Comparison of ENCODE assay signal across 8 cellular contexts in genomic region chr13:30743319-30744055, GRCh38. TPM values are rescaled to one million over a fixed set of nuclear protein-coding genes. Genes with fewer than 3 reads are reported as not detected.
DNase-seq lines count a peak whose midpoint lies in the region; ATAC-seq and TF ChIP-seq lines count a peak whose summit lies in the region.

No MANE protein-coding gene starts in this region.

- H3K4me1 ChIP-seq in ascending aorta (peaks cover 0 to 21% of the 10 kb centered on the region in 2 donors), left lung (peaks cover 30 to 96% of the 10 kb centered on the region in 2 donors), uterus (no peaks in the 10 kb centered on the region)

- intact Hi-C loops in ascending aorta (cut with DNase I) (loop anchor here (2.0 to 5.0 kb wide), 3 partner anchors 59 to 124 kb away; no protein-coding TSS in a partner anchor), left lung (cut with DNase I) (no loop called here), uterus (cut with DNase I; ENCODE audit: low total_unique reads) (no loop called here)

- H3K27ac ChIP-seq in ascending aorta (peak overlapping the region; percentile 65 to 72), left lung (peak overlapping the region; percentile 41 to 83), uterus (peak overlapping the region; percentile 70 to 75)

- no peak for TF ChIP-seq CTCF in ascending aorta (IDR thresholded peaks at IDR 0.05)
- no peak for TF ChIP-seq CTCF in left lung (IDR thresholded peaks at IDR 0.05)
- TF ChIP-seq CTCF in uterus (IDR thresholded peaks at IDR 0.05): no peak

- no peaks in the 10 kb centered on the region for H3K36me3 ChIP-seq in ascending aorta
- H3K36me3 ChIP-seq in left lung: peaks cover 0 to 15% of the 10 kb centered on the region in 2 donors
- no peaks in the 10 kb centered on the region for H3K36me3 ChIP-seq in uterus

- ATAC-seq in left lung (peak; percentile 74), HG03175 (IDR thresholded peaks at IDR 0.05; ENCODE audit: unreplicated experiment) (no peak)

- no peak for TF ChIP-seq POLR2A in uterus (IDR thresholded peaks at IDR 0.05)

- DNase-seq in 8988T (peak; percentile 34), HS-5 (ENCODE audit: low read depth) (peak; percentile 84), ascending aorta (ENCODE audit: low spot score in 2 of 2) (peak in 1 of 2 donors; percentile 83), left lung (no peak), uterus (peak; percentile 37 to 81), NCI-H1105 treated with DMSO at 0.1 percent for 48 hours (lab: John Stamatoyannopoulos, UW) (no peak), activated gamma-delta T cell treated with Interleukin-2 at 50 U/mL for 16 hours (no peak)

- no peaks in the 10 kb centered on the region for H3K27me3 ChIP-seq in ascending aorta
- H3K27me3 ChIP-seq in left lung: no peaks in the 10 kb centered on the region
- H3K27me3 ChIP-seq in uterus: no peaks in the 10 kb centered on the region

- H3K9me3 ChIP-seq in ascending aorta (no peaks in the 10 kb centered on the region), left lung (no peaks in the 10 kb centered on the region), uterus (no peaks in the 10 kb centered on the region)

- peak overlapping the region; percentile 14 to 27 for H3K4me3 ChIP-seq in ascending aorta
- no peak overlapping the region for H3K4me3 ChIP-seq in left lung
- no peak overlapping the region for H3K4me3 ChIP-seq in uterus

RNA-seq across cellular contexts. Expression of gene ALOX5AP, which starts 8.1 kb away (rescaled TPM):
- total RNA-seq in ascending aorta (5.7 TPM), left lung (100 to 1,000 TPM in 1 of 2 donors, 10 to 100 TPM in 1; 76.3 to 201 TPM), uterus (10 to 100 TPM in 2 of 4 donors, 1 to 10 TPM in 2; 4.4 to 40.6 (median 12.7) TPM)

Comparison
In these comparisons a context has a peak if more than half of its experiments do, and no peak if none do; other contexts are left out.
1. DNase-seq: peak in 8988T (single experiment), HS-5 (single experiment) and uterus (2 of 2); none in left lung (0 of 2), NCI-H1105 treated with DMSO at 0.1 percent for 48 hours (single experiment) and activated gamma-delta T cell treated with Interleukin-2 at 50 U/mL for 16 hours (single experiment).
2. H3K4me3 ChIP-seq: peak in ascending aorta (2 of 2); none in left lung (0 of 2) and uterus (0 of 2).
3. Peak in every context shown above with its lines, with median percentiles within 50 percentile points of each other: H3K27ac ChIP-seq.